ENCODE assay signal across 7 cellular contexts in the genomic region with DNA sequence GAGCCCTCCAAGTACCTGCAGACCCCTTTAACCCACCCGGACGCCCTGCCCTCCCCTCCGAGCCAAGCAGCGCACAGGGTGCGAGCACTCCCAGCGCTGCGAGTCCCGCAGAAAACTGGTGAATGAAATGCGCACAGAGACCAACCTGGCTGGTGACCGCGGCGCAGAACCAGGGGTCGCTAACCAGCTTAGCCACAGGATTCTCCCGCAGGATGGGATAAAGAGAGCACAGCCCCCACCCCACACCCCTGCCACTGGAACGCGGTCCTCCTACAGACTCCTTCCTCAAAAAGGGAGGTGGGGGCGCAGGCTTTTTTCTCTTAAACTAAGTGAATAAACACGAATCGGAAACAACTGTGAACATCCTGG. TPM values are rescaled to one million over a fixed set of nuclear protein-coding genes. Genes with fewer than 3 reads are reported as not detected.
DNase-seq lines count a peak whose midpoint lies in the region; ATAC-seq and TF ChIP-seq lines count a peak whose summit lies in the region.

No MANE protein-coding gene starts in this region.

- no TSS peak for BruUV-seq in MCF 10A (replicated peaks; lab: Mats Ljungman, UMichigan)

- ATAC-seq in stimulated activated memory B cell treated with anti-CD40 and anti-IgM and Interleukin-4, amounts not matched to agents 10 μg/mL and 1 μg/mL and 100 μg/mL, for 72 hours, result no peak
- no peak for ATAC-seq in HG03095 (IDR thresholded peaks at IDR 0.05; ENCODE audit: unreplicated experiment)

- intact Hi-C loops in MCF 10A (cut with micrococcal nuclease), result loop anchor here (5.0 kb wide), 3 partner anchors 305 to 1200 kb away; no protein-coding TSS in a partner anchor

- in situ Hi-C loops in HAP-1 (cut with MboI; ENCODE audit: low sequenced_read_pairs), result no loop called here

- H3K9me3 Mint-ChIP-seq in MCF 10A (ENCODE audit: unreplicated experiment), result no peaks in the 10 kb centered on the region
- no peaks in the 10 kb centered on the region for H3K9me3 Mint-ChIP-seq in stimulated activated memory B cell treated with anti-CD40 and anti-IgM and Interleukin-4, amounts not matched to agents 10 μg/mL and 1 μg/mL and 100 μg/mL, for 72 hours

- H3K27me3 Mint-ChIP-seq in MCF 10A (ENCODE audit: insufficient read depth, unreplicated experiment), result no peaks in the 10 kb centered on the region
- no peaks in the 10 kb centered on the region for H3K27me3 Mint-ChIP-seq in stimulated activated memory B cell treated with anti-CD40 and anti-IgM and Interleukin-4, amounts not matched to agents 10 μg/mL and 1 μg/mL and 100 μg/mL, for 72 hours

- H3K9me3 ChIP-seq in HAP-1, result no peaks in the 10 kb centered on the region

- peak; percentile 17 to 53 for DNase-seq in HAP-1 (ENCODE audit: low spot score in 2 of 2)
- peak; percentile 13 for DNase-seq in RPMI7951 (ENCODE audit: low read depth)
- DNase-seq in MCF 10A (ENCODE audit: unreplicated experiment), result peak; percentile 25
- DNase-seq in kidney tubule cell (ENCODE audit: low spot score), result peak; percentile 19
- DNase-seq in COLO829 (ENCODE audit: low spot score), result no peak

- peak overlapping the region; percentile 94 for H3K4me3 Mint-ChIP-seq in MCF 10A (ENCODE audit: unreplicated experiment)
- peak overlapping the region; percentile 98 for H3K4me3 Mint-ChIP-seq in stimulated activated memory B cell treated with anti-CD40 and anti-IgM and Interleukin-4, amounts not matched to agents 10 μg/mL and 1 μg/mL and 100 μg/mL, for 72 hours

- peak overlapping the region; percentile 76 for H3K4me3 ChIP-seq in HAP-1

- peaks cover 11% of the 10 kb centered on the region for H3K4me1 ChIP-seq in HAP-1

- POLR2A ChIA-PET in MCF 10A (lab: Yijun Ruan, JAX), result interaction anchor here (0.8 to 7.3 kb wide), 12 partner anchors 13 to 355 kb away, joined by 3 to 136 read pairs (median 8); a partner anchor contains a TSS

- no peaks in the 10 kb centered on the region for H3K36me3 ChIP-seq in HAP-1 (replicated peaks)

- H3K4me1 Mint-ChIP-seq in MCF 10A (ENCODE audit: insufficient read depth, unreplicated experiment), result peaks cover 29% of the 10 kb centered on the region
- peaks cover 39% of the 10 kb centered on the region for H3K4me1 Mint-ChIP-seq in stimulated activated memory B cell treated with anti-CD40 and anti-IgM and Interleukin-4, amounts not matched to agents 10 μg/mL and 1 μg/mL and 100 μg/mL, for 72 hours

- no peaks in the 10 kb centered on the region for H3K36me3 Mint-ChIP-seq in MCF 10A (ENCODE audit: insufficient read depth, unreplicated experiment)
- H3K36me3 Mint-ChIP-seq in stimulated activated memory B cell treated with anti-CD40 and anti-IgM and Interleukin-4, amounts not matched to agents 10 μg/mL and 1 μg/mL and 100 μg/mL, for 72 hours, result peaks cover 10% of the 10 kb centered on the region

- peak overlapping the region; percentile 96 for H3K27ac Mint-ChIP-seq in MCF 10A (ENCODE audit: low read depth, unreplicated experiment)
- H3K27ac Mint-ChIP-seq in stimulated activated memory B cell treated with anti-CD40 and anti-IgM and Interleukin-4, amounts not matched to agents 10 μg/mL and 1 μg/mL and 100 μg/mL, for 72 hours, result peak overlapping the region; percentile 96

- peaks cover 7% of the 10 kb centered on the region for H3K27me3 ChIP-seq in HAP-1 (ENCODE audit: low read depth)

- no peak for TF ChIP-seq CTCF in MCF 10A (IDR thresholded peaks at IDR 0.05; ENCODE audit: unreplicated experiment)

- CTCF ChIA-PET in MCF 10A (lab: Yijun Ruan, JAX), result interaction anchor here (0.6 to 6.9 kb wide), 6 partner anchors 75 to 391 kb away, joined by 3 to 31 read pairs (median 4); no protein-coding TSS in a partner anchor

RNA-seq across cellular contexts. Expression of a gene that starts 1.0 kb away (rescaled TPM):
- 91.2 and 97.9 TPM in 2 replicates for total RNA-seq in RPMI7951 (2014; rRNA removed; shearing (Covaris generic))
- 221 and 281 TPM in 2 replicates for total RNA-seq in MCF 10A (2022)
